ENCODE assay signal across 2 cellular contexts in the genomic region with DNA sequence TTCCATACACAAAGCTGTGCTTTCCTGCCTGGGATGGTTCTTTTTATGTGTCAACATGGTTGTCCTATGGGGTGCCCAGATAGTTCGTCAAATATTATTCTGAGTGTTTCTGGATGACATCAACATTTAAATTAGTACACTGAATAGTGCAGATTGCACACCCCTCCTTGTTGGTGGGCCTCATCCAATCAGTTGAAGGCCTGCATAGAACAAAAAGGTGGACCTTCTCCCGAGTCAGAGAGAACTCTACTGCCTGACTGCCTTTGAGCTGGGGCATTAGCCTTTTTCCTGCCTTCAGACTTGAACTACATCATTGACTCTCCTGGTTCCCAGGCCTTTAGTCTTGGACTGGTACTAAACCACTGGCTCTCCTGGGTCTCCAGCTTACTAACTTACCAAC.
TF ChIP-seq lines count a peak whose summit lies in the region.

No MANE protein-coding gene starts in this region.

TF ChIP-seq in HepG2, 621 proteins besides CTCF, POLR2A, EP300 and RAD21 (continued from another document):
- TF ChIP-seq MEF2D (CRISPR knock-in tag; IDR thresholded peaks at IDR 0.05), result no peak

TF ChIP-seq in K562, 482 proteins besides CTCF, POLR2A, EP300 and RAD21 (continued from another document):
- no peak for TF ChIP-seq BRCA1 (IDR thresholded peaks at IDR 0.05)
- no peak for TF ChIP-seq BRCA1 (CRISPR knock-in tag; IDR thresholded peaks at IDR 0.05)
- peak; percentile 77 for TF ChIP-seq RBM25 (IDR thresholded peaks at IDR 0.05; ENCODE audit: low read depth, low read length, severe bottlenecking)
- peak; percentile 99 for TF ChIP-seq ZNF134 (CRISPR knock-in tag; conservative IDR thresholded peaks at IDR 0.05)
- TF ChIP-seq ZNF778 (CRISPR knock-in tag; IDR thresholded peaks at IDR 0.05), result no peak
- TF ChIP-seq EGR1 (conservative IDR thresholded peaks at IDR 0.05), result no peak
- no peak for TF ChIP-seq KHSRP (IDR thresholded peaks at IDR 0.05)
- TF ChIP-seq, protein P1, sequence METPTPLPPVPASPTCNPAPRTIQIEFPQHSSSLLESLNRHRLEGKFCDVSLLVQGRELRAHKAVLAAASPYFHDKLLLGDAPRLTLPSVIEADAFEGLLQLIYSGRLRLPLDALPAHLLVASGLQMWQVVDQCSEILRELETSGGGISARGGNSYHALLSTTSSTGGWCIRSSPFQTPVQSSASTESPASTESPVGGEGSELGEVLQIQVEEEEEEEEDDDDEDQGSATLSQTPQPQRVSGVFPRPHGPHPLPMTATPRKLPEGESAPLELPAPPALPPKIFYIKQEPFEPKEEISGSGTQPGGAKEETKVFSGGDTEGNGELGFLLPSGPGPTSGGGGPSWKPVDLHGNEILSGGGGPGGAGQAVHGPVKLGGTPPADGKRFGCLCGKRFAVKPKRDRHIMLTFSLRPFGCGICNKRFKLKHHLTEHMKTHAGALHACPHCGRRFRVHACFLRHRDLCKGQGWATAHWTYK (CRISPR knock-in tag; IDR thresholded peaks at IDR 0.05), result no peak
- TF ChIP-seq SMC3 (conservative IDR thresholded peaks at IDR 0.05; ENCODE audit: insufficient read depth, low read depth, low read length), result no peak
- TF ChIP-seq FOS (IDR thresholded peaks at IDR 0.05; ENCODE audit: extremely low read depth, insufficient read length), result no peak
- TF ChIP-seq FOXM1 (IDR thresholded peaks at IDR 0.05; ENCODE audit: low read depth), result peak; percentile 63
- TF ChIP-seq FOXM1 (CRISPR knock-in tag; IDR thresholded peaks at IDR 0.05; ENCODE audit: low read depth), result no peak
- TF ChIP-seq HDAC1 (IDR thresholded peaks at IDR 0.05), result no peak
- TF ChIP-seq SMARCC2 (IDR thresholded peaks at IDR 0.05; ENCODE audit: low read depth), result no peak
- TF ChIP-seq CXXC5 (CRISPR knock-in tag; IDR thresholded peaks at IDR 0.05), result no peak
